Comparison of ENCODE assay signal across 24 cellular contexts in the genomic region with DNA sequence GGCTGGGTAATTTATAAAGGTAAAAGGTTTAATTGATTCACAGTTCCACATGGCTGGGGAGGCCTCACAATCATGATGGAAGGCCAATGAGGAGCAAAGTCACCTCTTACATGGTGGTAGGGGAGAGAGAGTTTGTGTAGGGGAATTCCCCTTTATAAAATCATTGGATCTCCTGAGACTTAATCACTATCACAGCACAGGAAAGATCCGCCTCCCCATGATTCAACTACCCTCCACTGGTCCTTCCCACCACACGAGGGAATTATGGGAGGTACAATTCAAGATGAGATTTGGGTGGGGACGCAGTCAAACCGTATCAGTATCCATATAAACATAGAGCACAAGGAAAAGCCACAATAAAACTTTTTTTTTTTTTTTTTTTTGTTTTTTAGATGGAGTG.
"Had no signal": no experiment of that assay in that cellular context is flagged by ENCODE, and none has a peak within 500 bp of the region (broad histone marks: within the 10 kb centered on the region; RNA-seq: fewer than 3 reads in every experiment).

No MANE protein-coding gene starts in this region.

- H3K4me1 Mint-ChIP-seq: activated B cell treated with CpG ODN at 0.5 μM for 24 hours; central memory CD8-positive, alpha-beta T cell; memory B cell; stimulated activated naive CD8-positive, alpha-beta T cell treated with anti-CD3 and anti-CD28 coated beads, Interleukin-15, amount 100 ng/mL, for 72 hours had no signal

- H3K4me1 ChIP-seq: gastroesophageal sphincter, neural progenitor cell, prostate gland, suprapubic skin, transverse colon, vagina had no signal

- H3K9ac ChIP-seq: neural progenitor cell had no signal

- H3K27me3 Mint-ChIP-seq: central memory CD8-positive, alpha-beta T cell; memory B cell had no signal

- H3K36me3 ChIP-seq: gastroesophageal sphincter, heart left ventricle, neural progenitor cell, prostate gland, right atrium auricular region, suprapubic skin, transverse colon, vagina had no signal

- H3K9me3 Mint-ChIP-seq: activated B cell treated with CpG ODN at 0.5 μM for 24 hours; activated CD4-positive, alpha-beta memory T cell treated with anti-CD3 and anti-CD28 coated beads for 36 hours; activated naive CD8-positive, alpha-beta T cell treated with anti-CD3 and anti-CD28 coated beads, Interleukin-2, amount 10 ng/mL, durations not matched to agents 7 days and 5 days; activated T-helper 1 cell treated with anti-CD3 and anti-CD28 coated beads, Interleukin-12 subunit alpha, Interleukin-12 subunit beta, Interleukin-2, Interleukin-4 antibody, amounts not matched to agents 30 ng/mL and 10 ng/mL and 1 ng/mL, durations not matched to agents 14 hours and 24 hours and 36 hours; central memory CD8-positive, alpha-beta T cell; T-helper 2 cell treated with Interferon-gamma antibody and Interleukin-4, amounts not matched to agents 5 μg/mL and 100 μg/mL, for 36 hours had no signal

- H3K4me3 Mint-ChIP-seq: activated B cell treated with CpG ODN at 0.5 μM for 24 hours; activated CD4-positive, alpha-beta memory T cell treated with anti-CD3 and anti-CD28 coated beads for 36 hours; activated naive CD8-positive, alpha-beta T cell treated with anti-CD3 and anti-CD28 coated beads, Interleukin-2, amount 10 ng/mL, durations not matched to agents 7 days and 5 days; activated T-helper 1 cell treated with anti-CD3 and anti-CD28 coated beads, Interleukin-12 subunit alpha, Interleukin-12 subunit beta, Interleukin-2, Interleukin-4 antibody, amounts not matched to agents 30 ng/mL and 10 ng/mL and 1 ng/mL, durations not matched to agents 14 hours and 24 hours and 36 hours; central memory CD8-positive, alpha-beta T cell; memory B cell; naive thymus-derived CD4-positive, alpha-beta T cell; neural progenitor cell; stimulated activated naive CD8-positive, alpha-beta T cell treated with anti-CD3 and anti-CD28 coated beads, Interleukin-15, amount 100 ng/mL, for 72 hours; T-helper 2 cell treated with Interferon-gamma antibody and Interleukin-4, amounts not matched to agents 5 μg/mL and 100 μg/mL, for 36 hours had no signal

- H3K4me3 ChIP-seq: body of pancreas, coronary artery, gastroesophageal sphincter, heart left ventricle, neural progenitor cell, prostate gland, right atrium auricular region, suprapubic skin, transverse colon, vagina had no signal

- H3K36me3 Mint-ChIP-seq: activated CD4-positive, alpha-beta memory T cell treated with anti-CD3 and anti-CD28 coated beads for 36 hours; activated naive CD8-positive, alpha-beta T cell treated with anti-CD3 and anti-CD28 coated beads, Interleukin-2, amount 10 ng/mL, durations not matched to agents 7 days and 5 days; memory B cell; naive thymus-derived CD4-positive, alpha-beta T cell; neural progenitor cell had no signal

- H3K27ac ChIP-seq: coronary artery, gastroesophageal sphincter, heart left ventricle, neural progenitor cell, prostate gland, right atrium auricular region, suprapubic skin, transverse colon, vagina had no signal

- H3K27me3 ChIP-seq: body of pancreas, gastroesophageal sphincter, heart left ventricle, neural progenitor cell, right atrium auricular region, suprapubic skin, transverse colon, vagina had no signal

- H3K9me3 ChIP-seq: body of pancreas, gastroesophageal sphincter, heart left ventricle, prostate gland, right atrium auricular region, suprapubic skin, transverse colon, vagina had no signal

- DNase-seq: activated B cell treated with CpG ODN at 0.5 μM for 24 hours; activated CD4-positive, alpha-beta memory T cell treated with anti-CD3 and anti-CD28 coated beads for 36 hours; activated CD4-positive, alpha-beta T cell treated with anti-CD3 and anti-CD28 coated beads for 4 hours; activated naive CD8-positive, alpha-beta T cell treated with anti-CD3 and anti-CD28 coated beads, Interleukin-2, amount 10 ng/mL, durations not matched to agents 7 days and 5 days; activated T-cell treated with anti-CD3 and anti-CD28 coated beads for 4 hours; amygdala; body of pancreas; heart left ventricle; kidney glomerular epithelial cell; left ventricle myocardium superior; naive thymus-derived CD4-positive, alpha-beta T cell; stimulated activated naive CD8-positive, alpha-beta T cell treated with anti-CD3 and anti-CD28 coated beads, Interleukin-15, amount 100 ng/mL, for 72 hours; transverse colon had no signal

- H3K4me2 ChIP-seq: neural progenitor cell had no signal

- H2AFZ ChIP-seq: neural progenitor cell had no signal

- ATAC-seq: body of pancreas; gastroesophageal sphincter; heart left ventricle; left ventricle myocardium superior; naive thymus-derived CD4-positive, alpha-beta T cell; stimulated activated naive CD8-positive, alpha-beta T cell treated with anti-CD3 and anti-CD28 coated beads, Interleukin-15, amount 100 ng/mL, for 72 hours had no signal

- H3K27ac Mint-ChIP-seq: activated B cell treated with CpG ODN at 0.5 μM for 24 hours; activated CD4-positive, alpha-beta memory T cell treated with anti-CD3 and anti-CD28 coated beads for 36 hours; activated naive CD8-positive, alpha-beta T cell treated with anti-CD3 and anti-CD28 coated beads, Interleukin-2, amount 10 ng/mL, durations not matched to agents 7 days and 5 days; activated T-helper 1 cell treated with anti-CD3 and anti-CD28 coated beads, Interleukin-12 subunit alpha, Interleukin-12 subunit beta, Interleukin-2, Interleukin-4 antibody, amounts not matched to agents 30 ng/mL and 10 ng/mL and 1 ng/mL, durations not matched to agents 14 hours and 24 hours and 36 hours; memory B cell; naive thymus-derived CD4-positive, alpha-beta T cell; neural progenitor cell; T-helper 2 cell treated with Interferon-gamma antibody and Interleukin-4, amounts not matched to agents 5 μg/mL and 100 μg/mL, for 36 hours had no signal
